8 cellular contexts compared by ENCODE assay signal in genomic region chr13:114118763-114119123, GRCh38. TPM values are rescaled to one million over a fixed set of nuclear protein-coding genes. Genes with fewer than 3 reads are reported as not detected.
DNase-seq lines count a peak whose midpoint lies in the region; ATAC-seq lines count a peak whose summit lies in the region.

No MANE protein-coding gene starts in this region.

- no peak for ATAC-seq in GM21528 (IDR thresholded peaks at IDR 0.05; ENCODE audit: low FRiP score, unreplicated experiment)

- DNase-seq in DMS53 treated with DMSO at 0.1 percent for 48 hours (lab: John Stamatoyannopoulos, UW; ENCODE audit: unreplicated experiment) (peak; percentile 32), SW480 (ENCODE audit: low spot score) (peak; percentile 84), foreskin melanocyte (peak; percentile 40), pulmonary artery endothelial cell (ENCODE audit: low read depth, low spot score) (peak; percentile 79), inferior parietal cortex (ENCODE audit: extremely low spot score) (no peak), NCI-H1105 treated with DMSO at 0.1 percent for 48 hours (lab: John Stamatoyannopoulos, UW) (no peak), hippocampal formation (lab: John Stamatoyannopoulos, UW) (no peak)

RNA-seq across cellular contexts. Expression of gene RASA3, which starts 13.7 kb away (rescaled TPM):
- total RNA-seq in pulmonary artery endothelial cell, result 41.0 and 41.5 TPM in 2 replicates

Comparison
In these comparisons a context has a peak if more than half of its experiments do, and no peak if none do; other contexts are left out.
1. DNase-seq: peak in DMS53 treated with DMSO at 0.1 percent for 48 hours (single experiment), SW480 (single experiment), foreskin melanocyte (single experiment) and pulmonary artery endothelial cell (single experiment); none in inferior parietal cortex (single experiment), NCI-H1105 treated with DMSO at 0.1 percent for 48 hours (single experiment) and hippocampal formation (0 of 2).